ENCODE assay signal across 19 cellular contexts in the genomic region with DNA sequence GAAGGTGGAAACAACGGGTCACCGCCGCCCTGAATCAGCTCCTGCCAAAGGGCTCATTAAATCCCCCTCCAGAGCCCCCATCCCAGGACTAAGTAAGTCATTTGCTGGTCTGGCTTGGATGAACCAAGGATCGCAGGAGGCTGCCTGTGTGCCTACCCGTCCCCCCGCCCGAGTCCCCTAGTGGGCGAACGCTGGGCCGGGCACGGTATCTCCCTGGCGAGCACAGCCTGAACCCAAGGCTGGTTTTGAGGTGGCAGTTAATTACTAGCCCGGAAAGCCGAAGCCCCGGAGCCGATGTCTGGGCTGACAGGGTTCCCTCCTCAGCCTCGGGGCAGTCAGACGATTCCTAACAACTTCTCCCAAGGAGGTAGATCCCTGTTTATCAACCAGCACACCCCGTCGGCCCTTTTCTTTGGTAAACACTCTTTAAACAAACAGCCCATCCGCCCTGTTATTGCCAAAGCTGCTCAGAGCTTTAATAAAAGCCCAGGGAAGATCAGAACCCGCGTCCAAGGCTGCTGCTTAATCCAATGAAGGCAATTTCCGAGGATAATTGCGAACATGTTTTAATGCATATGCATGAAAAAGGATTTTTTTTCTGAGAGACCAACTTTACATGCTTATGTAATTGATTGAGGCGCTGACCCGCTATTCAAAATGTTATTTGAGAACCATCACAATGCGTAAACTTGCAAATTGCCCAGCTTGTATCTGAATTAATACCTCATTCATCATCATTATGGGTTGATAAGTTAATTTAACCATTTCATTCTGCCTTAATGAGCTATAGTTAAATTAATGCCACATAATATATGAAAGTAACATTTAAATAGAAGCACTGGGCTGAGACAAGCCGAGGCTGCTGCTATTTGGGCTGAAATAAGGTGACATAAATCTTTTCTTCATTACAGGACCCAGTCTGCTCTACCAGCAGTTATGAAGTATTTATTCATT.
DNase-seq lines count a peak whose midpoint lies in the region; ATAC-seq lines count a peak whose summit lies in the region.
"Had no signal": no experiment of that assay in that cellular context is flagged by ENCODE, and none has a peak within 500 bp of the region (broad histone marks: within the 10 kb centered on the region; RNA-seq: fewer than 3 reads in every experiment).

No MANE protein-coding gene starts in this region.

- peak; percentile 65 for DNase-seq in ELF-1 (ENCODE audit: low read depth, low spot score)
- DNase-seq in NCI-H526 treated with DMSO at 0.1 percent for 48 hours (lab: John Stamatoyannopoulos, UW): peak; percentile 36
- peak; percentile 57 for DNase-seq in islet precursor cell
- DNase-seq in NOMO-1 treated with DMSO at 0.1 percent for 48 hours (lab: John Stamatoyannopoulos, UW; ENCODE audit: unreplicated experiment): no peak
- no peak for DNase-seq in middle frontal gyrus (ENCODE audit: extremely low spot score, low spot score)
- DNase-seq: activated CD4-positive, alpha-beta T cell treated with anti-CD3 and anti-CD28 coated beads, Interleukin-2, amount 10 ng/mL, durations not matched to agents 7 days and 5 days; caudate nucleus; dermis blood vessel endothelial cell; head of caudate nucleus; naive thymus-derived CD4-positive, alpha-beta T cell; NCI-H1048; NCI-H2029; NCI-H446; right lobe of liver; T-helper 2 cell had no signal

- ATAC-seq in GM18498 (IDR thresholded peaks at IDR 0.05; ENCODE audit: unreplicated experiment): no peak
- ATAC-seq: activated naive CD4-positive, alpha-beta T cell treated with anti-CD3 and anti-CD28 coated beads, Interleukin-2, amount 50 U/mL, for 72 hours; left lobe of liver; naive thymus-derived CD4-positive, alpha-beta T cell; pancreas had no signal

Comparison
In these comparisons a context has a peak if more than half of its experiments do, and no peak if none do; other contexts are left out.
1. DNase-seq: peak in ELF-1 (single experiment), NCI-H526 treated with DMSO at 0.1 percent for 48 hours (single experiment) and islet precursor cell (single experiment); none in NOMO-1 treated with DMSO at 0.1 percent for 48 hours (single experiment) and middle frontal gyrus (single experiment).